10 cellular contexts compared by ENCODE assay signal in genomic region chr2:239928457-239929350, GRCh38.
DNase-seq lines count a peak whose midpoint lies in the region; ATAC-seq and TF ChIP-seq lines count a peak whose summit lies in the region.
"Had no signal": no experiment of that assay in that cellular context is flagged by ENCODE, and none has a peak within 500 bp of the region (broad histone marks: within the 10 kb centered on the region; RNA-seq: fewer than 3 reads in every experiment).

No MANE protein-coding gene starts in this region.

- H3K4me3 Mint-ChIP-seq in activated CD4-positive, alpha-beta T cell treated with anti-CD3 and anti-CD28 coated beads for 36 hours = no peak overlapping the region
- no peak overlapping the region for H3K4me3 Mint-ChIP-seq in activated CD4-positive, alpha-beta memory T cell treated with anti-CD3 and anti-CD28 coated beads for 36 hours

- no peaks in the 10 kb centered on the region for H3K36me3 Mint-ChIP-seq in activated CD4-positive, alpha-beta T cell treated with anti-CD3 and anti-CD28 coated beads for 36 hours (ENCODE audit: low read depth)
- H3K36me3 Mint-ChIP-seq in activated CD4-positive, alpha-beta memory T cell treated with anti-CD3 and anti-CD28 coated beads for 36 hours = no peaks in the 10 kb centered on the region

- H3K4me1 Mint-ChIP-seq in activated CD4-positive, alpha-beta T cell treated with anti-CD3 and anti-CD28 coated beads for 36 hours = peaks cover 24% of the 10 kb centered on the region
- H3K4me1 Mint-ChIP-seq in activated CD4-positive, alpha-beta memory T cell treated with anti-CD3 and anti-CD28 coated beads for 36 hours (ENCODE audit: low read depth) = peaks cover 24% of the 10 kb centered on the region

- peak; percentile 27 for DNase-seq in activated CD4-positive, alpha-beta T cell treated with anti-CD3 and anti-CD28 coated beads for 36 hours
- no peak for DNase-seq in activated CD4-positive, alpha-beta T cell treated with anti-CD3 and anti-CD28 coated beads, Interleukin-2, amount 50 U/mL, for 1 hour
- DNase-seq in activated CD4-positive, alpha-beta memory T cell treated with anti-CD3 and anti-CD28 coated beads for 36 hours = peak; percentile 9
- DNase-seq in right atrium auricular region (ENCODE audit: low spot score) (peak; percentile 52), substantia nigra (lab: John Stamatoyannopoulos, UW) (peak in 47 of 49 donors; percentile 21 to 93 (median 78)), foreskin melanocyte (no peak), cortex of kidney (lab: John Stamatoyannopoulos, UW) (no peak), dedifferentiated amniotic fluid mesenchymal stem cell (ENCODE audit: extremely low spot score) (no peak)

- peak overlapping the region; percentile 51 for H3K27ac Mint-ChIP-seq in activated CD4-positive, alpha-beta T cell treated with anti-CD3 and anti-CD28 coated beads for 36 hours
- H3K27ac Mint-ChIP-seq in activated CD4-positive, alpha-beta memory T cell treated with anti-CD3 and anti-CD28 coated beads for 36 hours = no peak overlapping the region

- no peaks in the 10 kb centered on the region for H3K9me3 Mint-ChIP-seq in activated CD4-positive, alpha-beta T cell treated with anti-CD3 and anti-CD28 coated beads for 36 hours (ENCODE audit: low read depth)
- no peaks in the 10 kb centered on the region for H3K9me3 Mint-ChIP-seq in activated CD4-positive, alpha-beta memory T cell treated with anti-CD3 and anti-CD28 coated beads for 36 hours

- TF ChIP-seq CTCF in right atrium auricular region (IDR thresholded peaks at IDR 0.05) = no peak

- no peaks in the 10 kb centered on the region for H3K36me3 ChIP-seq in right atrium auricular region
- H3K36me3 ChIP-seq: gastroesophageal sphincter had no signal

- ATAC-seq in activated CD4-positive, alpha-beta T cell treated with anti-CD3 and anti-CD28 coated beads for 36 hours = no peak
- ATAC-seq: gastroesophageal sphincter had no signal

- intact Hi-C loops in activated CD4-positive, alpha-beta T cell treated with anti-CD3 and anti-CD28 coated beads for 36 hours (cut with DNase I, micrococcal nuclease) = loop anchor here in 1 of 2 experiments (10.0 kb wide), 1 partner anchor 654 kb away; no protein-coding TSS in a partner anchor
- intact Hi-C loops in activated CD4-positive, alpha-beta memory T cell treated with anti-CD3 and anti-CD28 coated beads for 36 hours (cut with micrococcal nuclease) = no loop called here

- H3K4me1 ChIP-seq in right atrium auricular region = no peaks in the 10 kb centered on the region
- H3K4me1 ChIP-seq: BLaER1 treated with 17β-estradiol and CSF1 and Interleukin-3, amounts not matched to agents 10 nM and 100 nM; gastroesophageal sphincter had no signal

- CTCF ChIA-PET in activated CD4-positive, alpha-beta T cell treated with anti-CD3 and anti-CD28 coated beads for 36 hours (lab: Charles Lee) = no interaction called here
- CTCF ChIA-PET in activated CD4-positive, alpha-beta memory T cell treated with anti-CD3 and anti-CD28 coated beads for 36 hours (lab: Charles Lee) = no interaction called here

- no peaks in the 10 kb centered on the region for H3K9me3 ChIP-seq in right atrium auricular region
- H3K9me3 ChIP-seq: gastroesophageal sphincter had no signal

- no peak overlapping the region for H3K4me3 ChIP-seq in right atrium auricular region
- H3K4me3 ChIP-seq: BLaER1 treated with 17β-estradiol and CSF1 and Interleukin-3, amounts not matched to agents 10 nM and 100 nM; gastroesophageal sphincter had no signal

- H3K27me3 ChIP-seq in right atrium auricular region = no peaks in the 10 kb centered on the region
- H3K27me3 ChIP-seq: BLaER1 treated with 17β-estradiol and CSF1 and Interleukin-3, amounts not matched to agents 10 nM and 100 nM; gastroesophageal sphincter had no signal

- H3K27me3 Mint-ChIP-seq in activated CD4-positive, alpha-beta T cell treated with anti-CD3 and anti-CD28 coated beads for 36 hours = peaks cover 3% of the 10 kb centered on the region
- peaks cover 8% of the 10 kb centered on the region for H3K27me3 Mint-ChIP-seq in activated CD4-positive, alpha-beta memory T cell treated with anti-CD3 and anti-CD28 coated beads for 36 hours

- POLR2A ChIA-PET in activated CD4-positive, alpha-beta T cell treated with anti-CD3 and anti-CD28 coated beads for 36 hours (lab: Charles Lee) = no interaction called here
- POLR2A ChIA-PET in activated CD4-positive, alpha-beta memory T cell treated with anti-CD3 and anti-CD28 coated beads for 36 hours (lab: Charles Lee) = no interaction called here

- H3K27ac ChIP-seq in right atrium auricular region (no peak overlapping the region), substantia nigra (ENCODE audit: low read depth, low read length, poor library complexity, severe bottlenecking) (peak overlapping the region; percentile 80)
- H3K27ac ChIP-seq: BLaER1 treated with 17β-estradiol and CSF1 and Interleukin-3, amounts not matched to agents 10 nM and 100 nM; gastroesophageal sphincter had no signal

Comparison
In these comparisons a context has a peak if more than half of its experiments do, and no peak if none do; other contexts are left out.
1. DNase-seq: peak in activated CD4-positive, alpha-beta T cell treated with anti-CD3 and anti-CD28 coated beads for 36 hours (single experiment), activated CD4-positive, alpha-beta memory T cell treated with anti-CD3 and anti-CD28 coated beads for 36 hours (single experiment), right atrium auricular region (single experiment) and substantia nigra (47 of 49); none in activated CD4-positive, alpha-beta T cell treated with anti-CD3 and anti-CD28 coated beads, Interleukin-2, amount 50 U/mL, for 1 hour (single experiment), foreskin melanocyte (single experiment), cortex of kidney (single experiment) and dedifferentiated amniotic fluid mesenchymal stem cell (single experiment).